ENCODE assay signal across 8 cellular contexts in genomic region chr19:1690570-1691307, GRCh38. TPM values are rescaled to one million over a fixed set of nuclear protein-coding genes. Genes with fewer than 3 reads are reported as not detected.
A peak's percentile ranks its signal among the peaks of the same experiment; 100 is the strongest.
DNase-seq lines count a peak whose midpoint lies in the region; ATAC-seq and TF ChIP-seq lines count a peak whose summit lies in the region.

No MANE protein-coding gene starts in this region.

- ATAC-seq in SK-N-SH treated with all-trans-retinoic acid at 6 μM for 48 hours (peak; percentile 54), HG03432 (IDR thresholded peaks at IDR 0.05; ENCODE audit: unreplicated experiment) (no peak)

- H4K8ac ChIP-seq in trophoblast cell (ENCODE audit: low read depth, low read length), result no peak overlapping the region

- H3K4me1 ChIP-seq in trophoblast cell (ENCODE audit: control insufficient read depth in 1 of 2, insufficient read depth in 2 of 2, low read length in 2 of 2), result no peaks in the 10 kb centered on the region

- WGBS in trophoblast cell (ENCODE audit: extremely low coverage, insufficient coverage, insufficient read length), result no CpG with 5 or more reads among the region's 32 CpGs

- H3K18ac ChIP-seq in trophoblast cell (ENCODE audit: low read length), result no peak overlapping the region

- no peak overlapping the region for H2BK5ac ChIP-seq in trophoblast cell (ENCODE audit: low read depth, low read length, poor library complexity)

- DNase-seq in NCI-H1105 (lab: John Stamatoyannopoulos, UW), result peak; percentile 24
- DNase-seq in NCI-H1105 treated with DMSO at 0.1 percent for 48 hours (lab: John Stamatoyannopoulos, UW), result no peak
- DNase-seq in T47D (ENCODE audit: low read depth in 1 of 2, low spot score in 1 of 2), result peak; percentile 63 to 73
- DNase-seq in stimulated activated CD4-positive, alpha-beta T cell treated with anti-CD3 and anti-CD28 coated beads, Interleukin-1b, Interleukin-23, amount 100 ng/mL, for 1 hour (ENCODE audit: low read depth in 2 of 2), result peak; percentile 17 to 26
- DNase-seq in trophoblast cell, result no peak
- DNase-seq in HPDE6-E6E7 (ENCODE audit: extremely low spot score), result no peak

- no peak overlapping the region for H3K4me2 ChIP-seq in trophoblast cell (ENCODE audit: low read length)

- H4K91ac ChIP-seq in trophoblast cell (ENCODE audit: low read depth, low read length), result no peak overlapping the region

- H4K12ac ChIP-seq in trophoblast cell (ENCODE audit: low read depth, low read length), result no peak overlapping the region

- H3K4me3 ChIP-seq in trophoblast cell (ENCODE audit: low read depth, low read length), result no peak overlapping the region

- peaks cover 13% of the 10 kb centered on the region for H3K27me3 ChIP-seq in trophoblast cell (ENCODE audit: insufficient read depth, low read length)

- in situ Hi-C loops in T47D (cut with HindIII; ENCODE audit: low pct_unique_long_range_greater_than_20kb, low sequenced_read_pairs), result no loop called here

- H3K79me2 ChIP-seq in trophoblast cell (ENCODE audit: control insufficient read depth, insufficient read depth, low read length, poor library complexity), result no peaks in the 10 kb centered on the region

- peaks cover 20% of the 10 kb centered on the region for H3K9me3 ChIP-seq in trophoblast cell (ENCODE audit: insufficient read depth, low read depth, low read length)

- H2AFZ ChIP-seq in trophoblast cell (ENCODE audit: insufficient read depth, low read length, poor library complexity), result no peak overlapping the region

- H3K9ac ChIP-seq in trophoblast cell (ENCODE audit: low read length), result no peak overlapping the region

- no peak overlapping the region for H3K27ac ChIP-seq in trophoblast cell (ENCODE audit: low read depth, low read length)

- H3K23ac ChIP-seq in trophoblast cell (ENCODE audit: low read length), result no peak overlapping the region

- no peaks in the 10 kb centered on the region for H3K79me1 ChIP-seq in trophoblast cell (ENCODE audit: low read length)

- no peak overlapping the region for H3K4ac ChIP-seq in trophoblast cell (ENCODE audit: low read depth, low read length)

- H3K36me3 ChIP-seq in trophoblast cell (ENCODE audit: control insufficient read depth in 1 of 2, insufficient read depth in 2 of 2, low read length in 2 of 2), result no peaks in the 10 kb centered on the region

- no peak overlapping the region for H3K14ac ChIP-seq in trophoblast cell (ENCODE audit: low read length)

- no peak overlapping the region for H2AK5ac ChIP-seq in trophoblast cell (ENCODE audit: low read length)

- no peak overlapping the region for H2BK12ac ChIP-seq in trophoblast cell (ENCODE audit: low read length)

- H2BK120ac ChIP-seq in trophoblast cell (ENCODE audit: insufficient read depth, low read length, poor library complexity), result no peak overlapping the region

TF ChIP-seq in SK-N-SH treated with all-trans-retinoic acid at 6 μM for 48 hours, 23 proteins besides CTCF, POLR2A, EP300 and RAD21:
- TF ChIP-seq, protein P1, sequence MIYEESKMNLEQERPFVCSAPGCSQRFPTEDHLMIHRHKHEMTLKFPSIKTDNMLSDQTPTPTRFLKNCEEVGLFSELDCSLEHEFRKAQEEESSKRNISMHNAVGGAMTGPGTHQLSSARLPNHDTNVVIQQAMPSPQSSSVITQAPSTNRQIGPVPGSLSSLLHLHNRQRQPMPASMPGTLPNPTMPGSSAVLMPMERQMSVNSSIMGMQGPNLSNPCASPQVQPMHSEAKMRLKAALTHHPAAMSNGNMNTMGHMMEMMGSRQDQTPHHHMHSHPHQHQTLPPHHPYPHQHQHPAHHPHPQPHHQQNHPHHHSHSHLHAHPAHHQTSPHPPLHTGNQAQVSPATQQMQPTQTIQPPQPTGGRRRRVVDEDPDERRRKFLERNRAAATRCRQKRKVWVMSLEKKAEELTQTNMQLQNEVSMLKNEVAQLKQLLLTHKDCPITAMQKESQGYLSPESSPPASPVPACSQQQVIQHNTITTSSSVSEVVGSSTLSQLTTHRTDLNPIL (CRISPR knock-in tag; IDR thresholded peaks at IDR 0.05; ENCODE audit: low read depth), result no peak
- no peak for TF ChIP-seq ZFP3 (CRISPR knock-in tag; IDR thresholded peaks at IDR 0.05)
- no peak for TF ChIP-seq CSDC2 (CRISPR knock-in tag; IDR thresholded peaks at IDR 0.05)
- TF ChIP-seq OSR1 (CRISPR knock-in tag; IDR thresholded peaks at IDR 0.05), result no peak
- no peak for TF ChIP-seq SNAI2 (CRISPR knock-in tag; IDR thresholded peaks at IDR 0.05)
- no peak for TF ChIP-seq PATZ1 (CRISPR knock-in tag; IDR thresholded peaks at IDR 0.05; ENCODE audit: borderline replicate concordance)
- TF ChIP-seq, protein P2, sequence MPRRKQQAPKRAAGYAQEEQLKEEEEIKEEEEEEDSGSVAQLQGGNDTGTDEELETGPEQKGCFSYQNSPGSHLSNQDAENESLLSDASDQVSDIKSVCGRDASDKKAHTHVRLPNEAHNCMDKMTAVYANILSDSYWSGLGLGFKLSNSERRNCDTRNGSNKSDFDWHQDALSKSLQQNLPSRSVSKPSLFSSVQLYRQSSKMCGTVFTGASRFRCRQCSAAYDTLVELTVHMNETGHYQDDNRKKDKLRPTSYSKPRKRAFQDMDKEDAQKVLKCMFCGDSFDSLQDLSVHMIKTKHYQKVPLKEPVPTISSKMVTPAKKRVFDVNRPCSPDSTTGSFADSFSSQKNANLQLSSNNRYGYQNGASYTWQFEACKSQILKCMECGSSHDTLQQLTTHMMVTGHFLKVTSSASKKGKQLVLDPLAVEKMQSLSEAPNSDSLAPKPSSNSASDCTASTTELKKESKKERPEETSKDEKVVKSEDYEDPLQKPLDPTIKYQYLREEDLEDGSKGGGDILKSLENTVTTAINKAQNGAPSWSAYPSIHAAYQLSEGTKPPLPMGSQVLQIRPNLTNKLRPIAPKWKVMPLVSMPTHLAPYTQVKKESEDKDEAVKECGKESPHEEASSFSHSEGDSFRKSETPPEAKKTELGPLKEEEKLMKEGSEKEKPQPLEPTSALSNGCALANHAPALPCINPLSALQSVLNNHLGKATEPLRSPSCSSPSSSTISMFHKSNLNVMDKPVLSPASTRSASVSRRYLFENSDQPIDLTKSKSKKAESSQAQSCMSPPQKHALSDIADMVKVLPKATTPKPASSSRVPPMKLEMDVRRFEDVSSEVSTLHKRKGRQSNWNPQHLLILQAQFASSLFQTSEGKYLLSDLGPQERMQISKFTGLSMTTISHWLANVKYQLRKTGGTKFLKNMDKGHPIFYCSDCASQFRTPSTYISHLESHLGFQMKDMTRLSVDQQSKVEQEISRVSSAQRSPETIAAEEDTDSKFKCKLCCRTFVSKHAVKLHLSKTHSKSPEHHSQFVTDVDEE (CRISPR knock-in tag; IDR thresholded peaks at IDR 0.05), result no peak
- no peak for TF ChIP-seq BACH2 (CRISPR knock-in tag; IDR thresholded peaks at IDR 0.05; ENCODE audit: borderline replicate concordance)
- no peak for TF ChIP-seq ZNF70 (CRISPR knock-in tag; IDR thresholded peaks at IDR 0.05)
- no peak for TF ChIP-seq ZFP30 (CRISPR knock-in tag; IDR thresholded peaks at IDR 0.05)
- TF ChIP-seq RARB (CRISPR knock-in tag; IDR thresholded peaks at IDR 0.05), result no peak
- no peak for TF ChIP-seq ISL1 (CRISPR knock-in tag; IDR thresholded peaks at IDR 0.05)
- TF ChIP-seq ZNF8 (CRISPR knock-in tag; IDR thresholded peaks at IDR 0.05), result no peak
- TF ChIP-seq ESRRG (CRISPR knock-in tag; IDR thresholded peaks at IDR 0.05), result no peak

RNA-seq across cellular contexts. Expression of gene TCF3, which starts 38.3 kb away (rescaled TPM):
- polyA plus RNA-seq in trophoblast cell (2013), result 148 and 149 TPM in 2 replicates

Comparison
In these comparisons a context has a peak if more than half of its experiments do, and no peak if none do; other contexts are left out.
1. DNase-seq: peak in NCI-H1105 (single experiment), T47D (2 of 2) and stimulated activated CD4-positive, alpha-beta T cell treated with anti-CD3 and anti-CD28 coated beads, Interleukin-1b, Interleukin-23, amount 100 ng/mL, for 1 hour (2 of 2); none in NCI-H1105 treated with DMSO at 0.1 percent for 48 hours (single experiment), trophoblast cell (0 of 2) and HPDE6-E6E7 (single experiment).